In the genomic region with DNA sequence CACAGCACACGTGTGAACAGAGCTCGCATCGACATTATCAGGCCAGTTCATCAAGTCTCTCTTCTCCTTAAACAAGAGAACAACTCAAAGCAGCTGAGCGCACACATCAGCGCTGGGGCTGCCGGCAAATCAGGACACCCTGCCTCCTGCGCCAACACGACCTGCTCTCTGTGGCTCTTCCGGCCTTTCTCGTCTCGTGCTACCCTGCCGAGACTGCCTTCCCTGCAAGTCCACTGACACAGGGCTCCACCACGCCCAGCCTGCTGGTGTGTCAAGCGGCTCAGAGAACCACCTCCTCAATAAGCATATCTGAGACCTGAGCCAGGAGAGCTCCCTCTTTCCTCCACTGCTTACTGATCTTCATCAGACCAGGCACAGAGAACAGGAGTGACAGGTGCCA, we compare ENCODE assay signal across 11 cellular contexts.
DNase-seq lines count a peak whose midpoint lies in the region; ATAC-seq, FAIRE-seq and TF ChIP-seq lines count a peak whose summit lies in the region.
"Had no signal": no experiment of that assay in that cellular context is flagged by ENCODE, and none has a peak within 500 bp of the region (broad histone marks: within the 10 kb centered on the region; RNA-seq: fewer than 3 reads in every experiment).

No MANE protein-coding gene starts in this region.

- H3K36me3 ChIP-seq in PC-9 (ENCODE audit: low read depth) (peaks cover 29% of the 10 kb centered on the region; the same call in 1 of the 2 replicates), endothelial cell of umbilical vein (ENCODE audit: control insufficient read depth in 2 of 2, extremely low read depth in 1 of 2, insufficient read depth in 2 of 2, low read length in 2 of 2) (peaks cover 0 to 12% of the 10 kb centered on the region in 2 experiments)

- H3F3A ChIP-seq in PC-9 (ENCODE audit: insufficient read depth, low read depth), result peaks cover 73% of the 10 kb centered on the region

- H3K36me3 Mint-ChIP-seq in activated T-cell treated with anti-CD3 and anti-CD28 coated beads, Interleukin-2, amount 50 U/mL, for 24 hours (ENCODE audit: low read depth), result peaks cover 90% of the 10 kb centered on the region

- CTCF ChIA-PET in PC-9 (lab: Charles Lee), result no interaction called here
- CTCF ChIA-PET in endothelial cell of umbilical vein (lab: Charles Lee), result interaction anchor here (1.1 to 2.1 kb wide), 3 partner anchors 21 to 194 kb away, joined by 3 to 6 read pairs (median 5); partner anchors contain the start of gene SPG7

- FAIRE-seq in endothelial cell of umbilical vein (lab: Jason Lieb, UNC), result no peak

- no peaks in the 10 kb centered on the region for H3K9me2 ChIP-seq in PC-9 (ENCODE audit: insufficient read depth)

- H4K20me1 ChIP-seq in PC-9 (ENCODE audit: insufficient read depth), result peaks cover 95% of the 10 kb centered on the region
- no peaks in the 10 kb centered on the region for H4K20me1 ChIP-seq in endothelial cell of umbilical vein (replicated peaks; ENCODE audit: control insufficient read depth, extremely low read depth, insufficient read depth, low read length)

- H3K27ac ChIP-seq in PC-9 (no peak overlapping the region), endothelial cell of umbilical vein (ENCODE audit: insufficient read depth, low read depth, low read length) (peak overlapping the region; percentile 77)
- H3K27ac ChIP-seq: brain microvascular endothelial cell, right lobe of liver, thoracic aorta had no signal

- peaks cover 92% of the 10 kb centered on the region for H3K4me1 Mint-ChIP-seq in activated T-cell treated with anti-CD3 and anti-CD28 coated beads, Interleukin-2, amount 50 U/mL, for 24 hours (ENCODE audit: low read depth)

- intact Hi-C loops in PC-9 (cut with micrococcal nuclease; ENCODE audit: unreplicated experiment), result no loop called here
- intact Hi-C loops in endothelial cell of umbilical vein (cut with micrococcal nuclease), result no loop called here

- H3K9me3 ChIP-seq in PC-9 (ENCODE audit: insufficient read depth, low read depth) (no peaks in the 10 kb centered on the region), endothelial cell of umbilical vein (replicated peaks; ENCODE audit: control insufficient read depth, insufficient read depth, low read length) (no peaks in the 10 kb centered on the region)
- H3K9me3 ChIP-seq: right lobe of liver, thoracic aorta had no signal

- TF ChIP-seq CTCF in PC-9 (conservative IDR thresholded peaks at IDR 0.05) (no peak), endothelial cell of umbilical vein (IDR thresholded peaks at IDR 0.05; ENCODE audit: extremely low read depth in 1 of 2, insufficient read depth in 1 of 2, low read depth in 1 of 2, low read length in 2 of 2) (no peak)

- H3K27me3 Mint-ChIP-seq in activated T-cell treated with anti-CD3 and anti-CD28 coated beads, Interleukin-2, amount 50 U/mL, for 24 hours, result no peaks in the 10 kb centered on the region

- H3K4me3 Mint-ChIP-seq in activated T-cell treated with anti-CD3 and anti-CD28 coated beads, Interleukin-2, amount 50 U/mL, for 24 hours, result peak overlapping the region; percentile 63

- peak overlapping the region; percentile 97 for H3K27ac Mint-ChIP-seq in activated T-cell treated with anti-CD3 and anti-CD28 coated beads, Interleukin-2, amount 50 U/mL, for 24 hours

- peaks cover 100% of the 10 kb centered on the region for H3K79me2 ChIP-seq in PC-9 (ENCODE audit: low read depth)
- H3K79me2 ChIP-seq in endothelial cell of umbilical vein (ENCODE audit: control insufficient read depth, insufficient read depth, low read length), result peaks cover 94% of the 10 kb centered on the region

- ATAC-seq in GM18907 (IDR thresholded peaks at IDR 0.05; ENCODE audit: unreplicated experiment) (no peak), HG02970 (IDR thresholded peaks at IDR 0.05; ENCODE audit: low FRiP score, unreplicated experiment) (no peak)

- H3K27me3 ChIP-seq in PC-9 (ENCODE audit: insufficient read depth, low read depth) (no peaks in the 10 kb centered on the region), endothelial cell of umbilical vein (ENCODE audit: control insufficient read depth in 2 of 2, insufficient read depth in 2 of 2, low read length in 2 of 2) (no peaks in the 10 kb centered on the region)
- H3K27me3 ChIP-seq: brain microvascular endothelial cell, right lobe of liver had no signal

- H3K9me3 Mint-ChIP-seq in activated T-cell treated with anti-CD3 and anti-CD28 coated beads, Interleukin-2, amount 50 U/mL, for 24 hours, result no peaks in the 10 kb centered on the region

- H3K4me2 ChIP-seq in PC-9, result peak overlapping the region; percentile 31
- H3K4me2 ChIP-seq in endothelial cell of umbilical vein (ENCODE audit: insufficient read depth, low read length), result no peak overlapping the region

- no peaks in the 10 kb centered on the region for H3K9me1 ChIP-seq in endothelial cell of umbilical vein (replicated peaks; ENCODE audit: control insufficient read depth, extremely low read depth, insufficient read depth, low read length)

- POLR2A ChIA-PET in PC-9 (lab: Charles Lee; ENCODE audit: unreplicated experiment) (interaction anchor here (0.6 kb wide), 1 partner anchor 21 kb away, joined by 3 read pairs; no protein-coding TSS in a partner anchor), endothelial cell of umbilical vein (lab: Charles Lee) (no interaction called here)

- H3K4me3 ChIP-seq in PC-9, result no peak overlapping the region
- H3K4me3 ChIP-seq in endothelial cell of umbilical vein (replicated peaks in 1 of 3; ENCODE audit: insufficient read depth in 1 of 3, low read depth in 1 of 3, low read length in 3 of 3), result no peak overlapping the region
- H3K4me3 ChIP-seq: right lobe of liver, thoracic aorta had no signal

- dilution Hi-C loops in endothelial cell of umbilical vein (cut with MboI; ENCODE audit: extremely low pct_ligation_motif_present, low sequenced_read_pairs), result no loop called here

- H2AFZ ChIP-seq in PC-9 (no peak overlapping the region), endothelial cell of umbilical vein (ENCODE audit: low read depth, low read length) (no peak overlapping the region)

- TSS peak; percentile 2 for BruUV-seq in PC-9 (replicated peaks; lab: Mats Ljungman, UMichigan)
- BruUV-seq in endothelial cell of umbilical vein (replicated peaks; lab: Mats Ljungman, UMichigan), result no TSS peak

- DNase-seq in PC-9 (no peak), endothelial cell of umbilical vein (ENCODE audit: low read depth, low spot score) (no peak), inferior parietal cortex (ENCODE audit: extremely low spot score) (no peak), SKM-1 treated with dmso at 0.1 percent for 144 hours (lab: John Stamatoyannopoulos, UW; ENCODE audit: unreplicated experiment) (no peak)
- DNase-seq in activated T-cell treated with anti-CD3 and anti-CD28 coated beads, Interleukin-2, amount 50 U/mL, for 24 hours, result peak; percentile 58
- peak; percentile 53 to 56 for DNase-seq in stimulated activated CD4-positive, alpha-beta T cell treated with anti-CD3 and anti-CD28 coated beads, Interleukin-2, amount 100 ng/mL, for 24 hours
- DNase-seq: brain microvascular endothelial cell, right lobe of liver had no signal

- H3K9ac ChIP-seq in endothelial cell of umbilical vein (replicated peaks; ENCODE audit: extremely low read depth, insufficient read depth, low read length), result no peak overlapping the region

- TF ChIP-seq POLR2A in endothelial cell of umbilical vein (IDR thresholded peaks at IDR 0.05; ENCODE audit: low read depth, low read length), result no peak

- H3K4me1 ChIP-seq in PC-9 (replicated peaks; ENCODE audit: insufficient read depth) (peaks cover 60% of the 10 kb centered on the region), endothelial cell of umbilical vein (ENCODE audit: control insufficient read depth, extremely low read depth, insufficient read depth, low read length) (peaks cover 49% of the 10 kb centered on the region)

TF ChIP-seq in endothelial cell of umbilical vein, 7 proteins besides CTCF, POLR2A, EP300 and RAD21:
- no peak for TF ChIP-seq GATA2 (IDR thresholded peaks at IDR 0.05; ENCODE audit: insufficient read depth, insufficient read length, low read depth, low read length)
- no peak for TF ChIP-seq FOS (IDR thresholded peaks at IDR 0.05; ENCODE audit: borderline replicate concordance, insufficient read depth, low read length)
- no peak for TF ChIP-seq JUN (IDR thresholded peaks at IDR 0.05; ENCODE audit: borderline replicate concordance, insufficient read depth, insufficient read length, low read depth)
- no peak for TF ChIP-seq MYC (IDR thresholded peaks at IDR 0.05; ENCODE audit: low read depth, low read length)
- TF ChIP-seq EZH2 (IDR thresholded peaks at IDR 0.05; ENCODE audit: borderline replicate concordance, low read depth, low read length, severe bottlenecking), result no peak
- TF ChIP-seq, protein P1, sequence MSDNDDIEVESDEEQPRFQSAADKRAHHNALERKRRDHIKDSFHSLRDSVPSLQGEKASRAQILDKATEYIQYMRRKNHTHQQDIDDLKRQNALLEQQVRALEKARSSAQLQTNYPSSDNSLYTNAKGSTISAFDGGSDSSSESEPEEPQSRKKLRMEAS (IDR thresholded peaks at IDR 0.05; ENCODE audit: insufficient read depth, insufficient read length), result no peak
- no peak for TF ChIP-seq POLR2AphosphoS5 (IDR thresholded peaks at IDR 0.05; ENCODE audit: insufficient read depth, low read depth, low read length)

Comparison
In these comparisons a context has a peak if more than half of its experiments do, and no peak if none do; other contexts are left out.
1. DNase-seq: peak in activated T-cell treated with anti-CD3 and anti-CD28 coated beads, Interleukin-2, amount 50 U/mL, for 24 hours (single experiment) and stimulated activated CD4-positive, alpha-beta T cell treated with anti-CD3 and anti-CD28 coated beads, Interleukin-2, amount 100 ng/mL, for 24 hours (2 of 2); none in PC-9 (0 of 2), endothelial cell of umbilical vein (single experiment), inferior parietal cortex (single experiment) and SKM-1 treated with dmso at 0.1 percent for 144 hours (single experiment).